In the genomic region with DNA sequence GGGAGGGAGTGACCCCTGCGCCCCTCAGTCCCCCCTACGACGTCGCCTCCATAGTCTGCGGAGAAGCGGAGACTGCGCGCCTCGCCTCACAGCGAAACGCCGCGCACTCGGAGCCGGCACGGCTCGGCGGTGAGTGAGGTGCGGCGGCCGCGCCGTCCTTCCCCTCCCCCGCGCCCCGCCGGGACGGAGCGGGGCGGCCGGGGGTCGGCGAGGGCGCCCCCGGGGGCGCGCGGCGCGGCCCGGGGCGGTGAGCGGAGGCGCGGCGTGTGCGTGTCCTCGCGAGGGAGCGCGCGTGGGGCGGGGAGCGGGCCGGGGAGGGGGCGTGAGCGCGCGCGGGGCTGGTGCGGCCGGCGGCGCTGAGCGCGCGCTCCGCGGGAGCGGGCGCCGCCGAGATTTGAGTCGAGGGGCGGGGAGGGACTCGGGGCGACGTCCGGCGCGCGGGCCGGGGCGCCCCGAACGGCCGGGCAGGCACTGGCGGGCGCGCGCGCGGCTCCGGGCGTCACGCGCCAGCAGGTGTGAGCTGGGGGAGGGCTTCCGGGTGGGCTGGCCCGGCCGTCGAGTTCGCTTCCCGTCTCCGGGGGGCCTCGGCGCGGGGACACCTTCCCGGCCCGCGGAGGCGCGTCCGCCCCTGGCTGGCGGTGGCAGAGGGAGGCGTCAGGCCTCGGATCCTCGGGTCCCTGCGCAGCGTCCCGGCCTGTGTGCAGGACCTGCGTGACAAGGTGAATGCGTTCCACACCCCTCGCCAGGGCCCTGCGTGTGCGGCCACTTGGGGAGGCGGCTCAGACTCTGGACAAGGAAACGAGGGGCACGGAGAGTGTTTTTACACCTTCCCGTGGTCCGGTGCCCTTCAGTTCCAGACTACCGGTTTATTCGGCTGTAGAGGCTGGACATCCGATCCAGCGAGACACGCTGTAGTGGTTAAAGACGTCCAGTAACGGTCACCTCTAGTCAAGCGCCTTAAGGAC, we compare ENCODE assay signal across 9 cellular contexts. TPM values are rescaled to one million over a fixed set of nuclear protein-coding genes. Genes with fewer than 3 reads are reported as not detected.
A peak's percentile ranks its signal among the peaks of the same experiment; 100 is the strongest.
DNase-seq lines count a peak whose midpoint lies in the region; ATAC-seq and TF ChIP-seq lines count a peak whose summit lies in the region.
"Had no signal": no experiment of that assay in that cellular context is flagged by ENCODE, and none has a peak within 500 bp of the region (broad histone marks: within the 10 kb centered on the region; RNA-seq: fewer than 3 reads in every experiment).

No MANE protein-coding gene starts in this region.

- peak overlapping the region; percentile 97 for H3K4me3 Mint-ChIP-seq in Caco-2 (ENCODE audit: unreplicated experiment)
- H3K4me3 Mint-ChIP-seq in chondrocyte (ENCODE audit: unreplicated experiment): peak overlapping the region; percentile 94

- H3K4me1 ChIP-seq in Caco-2: no peaks in the 10 kb centered on the region; the same call in 1 of the 2 replicates
- peaks cover 1 to 28% (median 16%) of the 10 kb centered on the region in 4 donors for H3K4me1 ChIP-seq in liver (ENCODE audit: control insufficient read depth in 4 of 4, insufficient read depth in 4 of 4, low read length in 3 of 4)

- H3K36me3 Mint-ChIP-seq in Caco-2 (ENCODE audit: insufficient read depth, unreplicated experiment): peaks cover 10% of the 10 kb centered on the region
- peaks cover 1% of the 10 kb centered on the region for H3K36me3 Mint-ChIP-seq in chondrocyte (ENCODE audit: low read depth)

- CTCF ChIA-PET in Caco-2 (lab: Charles Lee): interaction anchor here (0.7 to 1.4 kb wide), 5 partner anchors 10 to 510 kb away, joined by 3 to 7 read pairs (median 5); no protein-coding TSS in a partner anchor

- H3K4me1 Mint-ChIP-seq in Caco-2 (ENCODE audit: low read depth, unreplicated experiment): no peaks in the 10 kb centered on the region
- peaks cover 28% of the 10 kb centered on the region for H3K4me1 Mint-ChIP-seq in chondrocyte (ENCODE audit: low read depth)

- ATAC-seq in GM21381 (IDR thresholded peaks at IDR 0.05; ENCODE audit: unreplicated experiment): peak; percentile 18

- no peaks in the 10 kb centered on the region for H3K36me3 ChIP-seq in Caco-2 (ENCODE audit: control insufficient read depth, insufficient read depth, low read length)
- no peaks in the 10 kb centered on the region for H3K36me3 ChIP-seq in liver (ENCODE audit: control insufficient read depth in 4 of 4, insufficient read depth in 3 of 4, low read depth in 1 of 4, low read length in 3 of 4)

- intact Hi-C loops in Caco-2 (cut with micrococcal nuclease; ENCODE audit: unreplicated experiment): loop anchor here (1.0 to 5.0 kb wide), 4 partner anchors 111 to 303 kb away; partner anchors contain the start of gene TNRC6B

- H3K9ac ChIP-seq in liver (ENCODE audit: low read depth in 1 of 2, low read length in 2 of 2): peak overlapping the region; percentile 68 to 75

- BruUV-seq in Caco-2 (replicated peaks; lab: Mats Ljungman, UMichigan): no TSS peak

- peak overlapping the region; percentile 53 for H3K4me3 ChIP-seq in Caco-2 (ENCODE audit: low read depth, low read length)
- peak overlapping the region; percentile 86 for H3K4me3 ChIP-seq in Jurkat, Clone E6-1 (ENCODE audit: low read length)
- peak overlapping the region; percentile 89 to 98 (median 93) for H3K4me3 ChIP-seq in liver (ENCODE audit: low read depth in 1 of 3, low read length in 3 of 3)

- H3K27me3 ChIP-seq in Caco-2 (replicated peaks; ENCODE audit: control insufficient read depth, insufficient read depth, low read length): no peaks in the 10 kb centered on the region
- H3K27me3 ChIP-seq in liver (ENCODE audit: control insufficient read depth in 4 of 4, insufficient read depth in 4 of 4, low read length in 3 of 4): no peaks in the 10 kb centered on the region

- peak overlapping the region; percentile 98 for H3K27ac Mint-ChIP-seq in Caco-2 (ENCODE audit: unreplicated experiment)
- peak overlapping the region; percentile 100 for H3K27ac Mint-ChIP-seq in chondrocyte (ENCODE audit: unreplicated experiment)

- H3K27me3 Mint-ChIP-seq in Caco-2 (ENCODE audit: insufficient read depth, unreplicated experiment): peaks cover 6% of the 10 kb centered on the region
- H3K27me3 Mint-ChIP-seq in chondrocyte (ENCODE audit: low read depth): no peaks in the 10 kb centered on the region

- DNase-seq in Caco-2 (peak; percentile 45 to 62), chondrocyte (ENCODE audit: low spot score) (no peak), NCI-H1694 (lab: John Stamatoyannopoulos, UW) (no peak)
- peak; percentile 58 for DNase-seq in Jurkat, Clone E6-1 (ENCODE audit: low read depth, low spot score)
- DNase-seq in activated CD4-positive, CD25-positive, alpha-beta regulatory T cell treated with anti-CD3 and anti-CD28 coated beads, Interleukin-2, amount 50 U/mL, for 72 hours: peak; percentile 72
- peak; percentile 73 for DNase-seq in stimulated activated CD4-positive, alpha-beta T cell treated with anti-CD3 and anti-CD28 coated beads, Interleukin-4, amount 100 ng/mL, for 1 hour

- POLR2A ChIA-PET in Caco-2 (lab: Charles Lee): interaction anchor here (0.6 to 1.7 kb wide), 8 partner anchors 11 to 543 kb away, joined by 3 to 16 read pairs (median 6); partner anchors contain the start of genes ATF4, FAM83F, MIEF1 and TNRC6B

- TF ChIP-seq RAD21 in liver (IDR thresholded peaks at IDR 0.05): peak in 1 of 2 donors; percentile 36

- H3K27ac ChIP-seq in liver (ENCODE audit: low read depth in 1 of 2, low read length in 2 of 2): peak overlapping the region; percentile 91 to 98

- TF ChIP-seq CTCF in Caco-2 (IDR thresholded peaks at IDR 0.05; ENCODE audit: insufficient read depth in 1 of 2, low read depth in 1 of 2, low read length in 1 of 2, severe bottlenecking in 1 of 2, unreplicated experiment in 1 of 2) (no peak), chondrocyte (IDR thresholded peaks at IDR 0.05) (peak; percentile 14), liver (IDR thresholded peaks at IDR 0.05; ENCODE audit: low read depth, low read length, missing input control) (no peak)

- H3K9me3 Mint-ChIP-seq in Caco-2 (ENCODE audit: unreplicated experiment): no peaks in the 10 kb centered on the region
- H3K9me3 Mint-ChIP-seq in chondrocyte (ENCODE audit: low read depth): no peaks in the 10 kb centered on the region

- H3K9me3 ChIP-seq in Caco-2 (no peaks in the 10 kb centered on the region), liver (ENCODE audit: control insufficient read depth in 4 of 4, low read length in 3 of 4) (no peaks in the 10 kb centered on the region)

- WGBS in liver: under 1% methylated on average over 138 of the region's 138 CpGs

TF ChIP-seq in liver, 16 proteins besides CTCF, POLR2A, EP300 and RAD21:
- no peak for TF ChIP-seq JUND (IDR thresholded peaks at IDR 0.05)
- TF ChIP-seq FOXA2 (IDR thresholded peaks at IDR 0.05): no peak
- TF ChIP-seq, protein P1, sequence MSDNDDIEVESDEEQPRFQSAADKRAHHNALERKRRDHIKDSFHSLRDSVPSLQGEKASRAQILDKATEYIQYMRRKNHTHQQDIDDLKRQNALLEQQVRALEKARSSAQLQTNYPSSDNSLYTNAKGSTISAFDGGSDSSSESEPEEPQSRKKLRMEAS (IDR thresholded peaks at IDR 0.05): no peak
- TF ChIP-seq, protein P2, sequence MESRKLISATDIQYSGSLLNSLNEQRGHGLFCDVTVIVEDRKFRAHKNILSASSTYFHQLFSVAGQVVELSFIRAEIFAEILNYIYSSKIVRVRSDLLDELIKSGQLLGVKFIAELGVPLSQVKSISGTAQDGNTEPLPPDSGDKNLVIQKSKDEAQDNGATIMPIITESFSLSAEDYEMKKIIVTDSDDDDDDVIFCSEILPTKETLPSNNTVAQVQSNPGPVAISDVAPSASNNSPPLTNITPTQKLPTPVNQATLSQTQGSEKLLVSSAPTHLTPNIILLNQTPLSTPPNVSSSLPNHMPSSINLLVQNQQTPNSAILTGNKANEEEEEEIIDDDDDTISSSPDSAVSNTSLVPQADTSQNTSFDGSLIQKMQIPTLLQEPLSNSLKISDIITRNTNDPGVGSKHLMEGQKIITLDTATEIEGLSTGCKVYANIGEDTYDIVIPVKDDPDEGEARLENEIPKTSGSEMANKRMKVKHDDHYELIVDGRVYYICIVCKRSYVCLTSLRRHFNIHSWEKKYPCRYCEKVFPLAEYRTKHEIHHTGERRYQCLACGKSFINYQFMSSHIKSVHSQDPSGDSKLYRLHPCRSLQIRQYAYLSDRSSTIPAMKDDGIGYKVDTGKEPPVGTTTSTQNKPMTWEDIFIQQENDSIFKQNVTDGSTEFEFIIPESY (IDR thresholded peaks at IDR 0.05): no peak
- TF ChIP-seq EGR1 (IDR thresholded peaks at IDR 0.05; ENCODE audit: low read depth in 2 of 2): no peak
- no peak for TF ChIP-seq RXRA (IDR thresholded peaks at IDR 0.05)
- TF ChIP-seq ATF3 (IDR thresholded peaks at IDR 0.05): no peak
- no peak for TF ChIP-seq YY1 (IDR thresholded peaks at IDR 0.05)
- no peak for TF ChIP-seq NR2F2 (IDR thresholded peaks at IDR 0.05)

RNA-seq across cellular contexts. Expression of gene FAM83F, which starts 50.4 kb away (rescaled TPM):
- total RNA-seq in Caco-2 (2022): 17.1 and 20.0 TPM in 2 replicates
- polyA plus RNA-seq in Jurkat, Clone E6-1 (2012; ENCODE audit: insufficient read depth, insufficient read length): 5.9 TPM
- total RNA-seq in chondrocyte: 0.22 TPM in 1 of 3 replicates, not detected in the others
- total RNA-seq in liver: 1 to 10 TPM; 1.1 to 1.2 TPM
- polyA plus RNA-seq in liver: 1 to 10 TPM in 1 of 2 donors, under 1 TPM in 1; 0.39 to 1.5 TPM
- total RNA-seq: dermis microvascular lymphatic vessel endothelial cell had no signal

Comparison
In these comparisons a context has a peak if more than half of its experiments do, and no peak if none do; other contexts are left out.
1. DNase-seq: peak in Caco-2 (2 of 2), Jurkat, Clone E6-1 (single experiment), activated CD4-positive, CD25-positive, alpha-beta regulatory T cell treated with anti-CD3 and anti-CD28 coated beads, Interleukin-2, amount 50 U/mL, for 72 hours (single experiment) and stimulated activated CD4-positive, alpha-beta T cell treated with anti-CD3 and anti-CD28 coated beads, Interleukin-4, amount 100 ng/mL, for 1 hour (single experiment); none in chondrocyte (single experiment) and NCI-H1694 (single experiment).
2. Peak in every context shown above with its lines, with median percentiles within 50 percentile points of each other: H3K4me3 ChIP-seq.